ENCODE assay signal across 8 cellular contexts in genomic region chr19:6516659-6517291, GRCh38. TPM values are rescaled to one million over a fixed set of nuclear protein-coding genes. Genes with fewer than 3 reads are reported as not detected.
DNase-seq lines count a peak whose midpoint lies in the region; ATAC-seq, FAIRE-seq and TF ChIP-seq lines count a peak whose summit lies in the region.

No MANE protein-coding gene starts in this region.

- H3K4me1 ChIP-seq in CD8-positive, alpha-beta T cell (ENCODE audit: insufficient read depth, low read length) = peaks cover 26% of the 10 kb centered on the region
- H3K4me1 ChIP-seq in KMS-11 (ENCODE audit: low read depth, poor library complexity, severe bottlenecking) = peaks cover 25% of the 10 kb centered on the region
- no peaks in the 10 kb centered on the region for H3K4me1 ChIP-seq in SJCRH30
- peaks cover 0 to 5% of the 10 kb centered on the region in 2 donors for H3K4me1 ChIP-seq in neuronal stem cell (ENCODE audit: control insufficient read depth in 2 of 2, insufficient read depth in 1 of 2, low read depth in 1 of 2, low read length in 2 of 2)
- peaks cover 0 to 36% (median 17%) of the 10 kb centered on the region in 4 donors for H3K4me1 ChIP-seq in stomach

- no peaks in the 10 kb centered on the region for H4K20me1 ChIP-seq in KMS-11 (ENCODE audit: insufficient read depth)

- no peak overlapping the region for H2BK15ac ChIP-seq in neuronal stem cell (ENCODE audit: low read length)

- intact Hi-C loops in CD8-positive, alpha-beta T cell (cut with DNase I, micrococcal nuclease) = loop anchor here (1.0 to 5.0 kb wide), 10 partner anchors 14 to 347 kb away; partner anchors contain the start of gene TNFSF9 (in 1 of the 2)
- intact Hi-C loops in stomach (cut with DNase I; ENCODE audit: low total_unique reads) = loop anchor here (10.0 kb wide), 1 partner anchor 118 kb away; no protein-coding TSS in a partner anchor

- no peaks in the 10 kb centered on the region for H3K9me3 ChIP-seq in CD8-positive, alpha-beta T cell (ENCODE audit: low read length)
- H3K9me3 ChIP-seq in SJCRH30 (replicated peaks) = no peaks in the 10 kb centered on the region
- no peaks in the 10 kb centered on the region for H3K9me3 ChIP-seq in neuronal stem cell (replicated peaks in 1 of 2; ENCODE audit: control insufficient read depth in 2 of 2, insufficient read depth in 1 of 2, low read depth in 1 of 2, low read length in 2 of 2)
- H3K9me3 ChIP-seq in stomach = no peaks in the 10 kb centered on the region

- FAIRE-seq in frontal cortex (lab: Jason Lieb, UNC) = no peak

- peak; percentile 80 to 97 (median 92) for DNase-seq in CD8-positive, alpha-beta T cell
- DNase-seq in SJCRH30 (peak; percentile 33 to 44), frontal cortex (ENCODE audit: low spot score in 2 of 2) (peak; percentile 64 to 83), neuronal stem cell (ENCODE audit: low spot score) (peak; percentile 87), stomach (peak; percentile 92)
- peak; percentile 87 to 92 (median 90) for DNase-seq in activated naive CD4-positive, alpha-beta T cell (lab: John Stamatoyannopoulos, UW)

- CTCF ChIA-PET in CD8-positive, alpha-beta T cell (lab: Charles Lee) = interaction anchor here (0.6 to 2.9 kb wide), 21 partner anchors 8 to 351 kb away, joined by 3 to 17 read pairs (median 3); partner anchors contain the start of gene DENND1C

- H3K9ac ChIP-seq in KMS-11 = peak overlapping the region; percentile 60
- H3K9ac ChIP-seq in neuronal stem cell (ENCODE audit: low read depth, low read length, poor library complexity) = peak overlapping the region; percentile 88

- H2BK5ac ChIP-seq in neuronal stem cell (ENCODE audit: low read length) = peak overlapping the region; percentile 6

- H2AFZ ChIP-seq in KMS-11 (ENCODE audit: low read depth) (peak overlapping the region; percentile 84), neuronal stem cell (ENCODE audit: low read length) (peak overlapping the region; percentile 87)

- peak overlapping the region; percentile 58 for H3K23ac ChIP-seq in neuronal stem cell (ENCODE audit: low read depth, low read length, poor library complexity)

- no peaks in the 10 kb centered on the region for H3K79me2 ChIP-seq in KMS-11 (ENCODE audit: insufficient read depth, low read depth)

- peak overlapping the region; percentile 40 for H3K18ac ChIP-seq in neuronal stem cell (ENCODE audit: low read length)

- TF ChIP-seq EP300 in stomach (IDR thresholded peaks at IDR 0.05) = no peak

- H3K27ac ChIP-seq in CD8-positive, alpha-beta T cell (ENCODE audit: low read depth, low read length) = no peak overlapping the region
- H3K27ac ChIP-seq in KMS-11 (peak overlapping the region; percentile 49), SJCRH30 (no peak overlapping the region), neuronal stem cell (replicated peaks; ENCODE audit: low read length) (no peak overlapping the region), stomach (peak overlapping the region; percentile 25 to 77 (median 66))

- TF ChIP-seq CTCF in CD8-positive, alpha-beta T cell (IDR thresholded peaks at IDR 0.05) = peak; percentile 85
- TF ChIP-seq CTCF in KMS-11 (conservative IDR thresholded peaks at IDR 0.05; ENCODE audit: low read depth, low read length) (peak; percentile 91), stomach (IDR thresholded peaks at IDR 0.05) (peak in 5 of 7 experiments; percentile 89 to 98 (median 91))

- no peak for TF ChIP-seq POLR2A in stomach (IDR thresholded peaks at IDR 0.05)

- H2AK5ac ChIP-seq in neuronal stem cell (ENCODE audit: low read depth, low read length) = no peak overlapping the region

- no peaks in the 10 kb centered on the region for H3K36me3 Mint-ChIP-seq in CD8-positive, alpha-beta T cell

- no peak overlapping the region for H3K4ac ChIP-seq in neuronal stem cell (ENCODE audit: low read length)

- H3K9me3 Mint-ChIP-seq in CD8-positive, alpha-beta T cell = no peaks in the 10 kb centered on the region

- no peaks in the 10 kb centered on the region for H3K79me1 ChIP-seq in neuronal stem cell (ENCODE audit: low read depth, low read length)

- POLR2A ChIA-PET in CD8-positive, alpha-beta T cell (lab: Charles Lee) = interaction anchor here (0.6 to 1.3 kb wide), 3 partner anchors 56 to 347 kb away, joined by 3 to 7 read pairs (median 4); no protein-coding TSS in a partner anchor

- H3K4me2 ChIP-seq in KMS-11 (peak overlapping the region; percentile 59), neuronal stem cell (ENCODE audit: insufficient read depth, low read length, poor library complexity, severe bottlenecking) (peak overlapping the region; percentile 96)

- peaks cover 31% of the 10 kb centered on the region for H3K4me1 Mint-ChIP-seq in CD8-positive, alpha-beta T cell (ENCODE audit: low read depth)

- H3K27ac Mint-ChIP-seq in CD8-positive, alpha-beta T cell = peak overlapping the region; percentile 33

- ATAC-seq in CD8-positive, alpha-beta T cell = peak; percentile 85
- ATAC-seq in GM21390 (IDR thresholded peaks at IDR 0.05; ENCODE audit: unreplicated experiment) = peak; percentile 47

- WGBS in neuronal stem cell (ENCODE audit: extremely low coverage in 2 of 2, insufficient read length in 2 of 2, insufficient replicate concordance in 1 of 2), 2 donors = no CpG with 5 or more reads among the region's 38 CpGs
- whole genome bisulfite sequencing in stomach, 5 donors = 0 to 1% (median 1%) methylated on average over 25 to 38 of the region's 38 CpGs

- no peak overlapping the region for H4K91ac ChIP-seq in neuronal stem cell (ENCODE audit: low read depth, low read length, poor library complexity)

- no peak overlapping the region for H4K8ac ChIP-seq in neuronal stem cell (ENCODE audit: low read depth, low read length)

- peak overlapping the region; percentile 87 for H2BK12ac ChIP-seq in neuronal stem cell (ENCODE audit: low read length)

- peak overlapping the region; percentile 59 for H3K14ac ChIP-seq in neuronal stem cell (ENCODE audit: low read length)

- peak overlapping the region; percentile 90 for H3K4me3 Mint-ChIP-seq in CD8-positive, alpha-beta T cell

- H3K4me3 ChIP-seq in CD8-positive, alpha-beta T cell (ENCODE audit: low read depth, low read length) = peak overlapping the region; percentile 78
- H3K4me3 ChIP-seq in KMS-11 (IDR thresholded peaks at IDR 0.05; ENCODE audit: insufficient read depth, low read depth, low read length) (no peak overlapping the region), SJCRH30 (no peak overlapping the region), neuronal stem cell (ENCODE audit: low read length in 2 of 2) (peak overlapping the region; percentile 42 to 77), stomach (peak overlapping the region; percentile 60 to 65 (median 63))

- H3K27me3 ChIP-seq in CD8-positive, alpha-beta T cell (ENCODE audit: insufficient read depth, low read length) = no peaks in the 10 kb centered on the region
- H3K27me3 ChIP-seq in KMS-11 (ENCODE audit: insufficient read depth, low read depth) = no peaks in the 10 kb centered on the region
- no peaks in the 10 kb centered on the region for H3K27me3 ChIP-seq in SJCRH30
- H3K27me3 ChIP-seq in neuronal stem cell (ENCODE audit: control insufficient read depth in 3 of 3, insufficient read depth in 3 of 3, low read depth in 1 of 3, low read length in 3 of 3) = peaks cover 0 to 4% (median 0%) of the 10 kb centered on the region in 3 experiments
- H3K27me3 ChIP-seq in stomach = peaks cover 0 to under 1% (median 0%) of the 10 kb centered on the region in 3 donors

- no peaks in the 10 kb centered on the region for H3K27me3 Mint-ChIP-seq in CD8-positive, alpha-beta T cell (ENCODE audit: low read depth)

- H3K36me3 ChIP-seq in CD8-positive, alpha-beta T cell (ENCODE audit: insufficient read depth, low read length) = no peaks in the 10 kb centered on the region
- no peaks in the 10 kb centered on the region for H3K36me3 ChIP-seq in KMS-11 (ENCODE audit: insufficient read depth)
- H3K36me3 ChIP-seq in SJCRH30 = no peaks in the 10 kb centered on the region
- no peaks in the 10 kb centered on the region for H3K36me3 ChIP-seq in neuronal stem cell (replicated peaks in 1 of 2; ENCODE audit: control insufficient read depth in 2 of 2, insufficient read depth in 2 of 2, low read length in 2 of 2)
- H3K36me3 ChIP-seq in stomach = no peaks in the 10 kb centered on the region

- H2BK120ac ChIP-seq in neuronal stem cell (ENCODE audit: low read depth, low read length) = no peak overlapping the region

RNA-seq across cellular contexts. Expression of gene TNFSF9, which starts 14.1 kb away (rescaled TPM):
- 10 to 100 TPM; 18.3 to 19.8 TPM for total RNA-seq in CD8-positive, alpha-beta T cell
- not detected in 2 replicates for total RNA-seq in SJCRH30 (2014; rRNA removed; shearing (Covaris generic))
- total RNA-seq in frontal cortex (2.0 TPM), stomach (not detected)
- 1.5 TPM for polyA plus RNA-seq in neuronal stem cell (2013, experiment 1 of 2)
- 1.8 TPM for polyA plus RNA-seq in neuronal stem cell (2013, experiment 2 of 2)
- under 1 TPM in 1 of 3 donors, not detected in 2; 0.85 TPM for polyA plus RNA-seq in stomach

RNA-seq across cellular contexts. Expression of gene TUBB4A, which starts 14.7 kb away (rescaled TPM):
- 1 to 10 TPM; 1.4 to 1.6 TPM for total RNA-seq in CD8-positive, alpha-beta T cell
- total RNA-seq in SJCRH30 (2014; rRNA removed; shearing (Covaris generic)) = not detected in 2 replicates
- 106 TPM for total RNA-seq in frontal cortex
- polyA plus RNA-seq in neuronal stem cell (2013, experiment 1 of 2) = 30.8 TPM
- 30.4 TPM for polyA plus RNA-seq in neuronal stem cell (2013, experiment 2 of 2)
- 1 to 10 TPM in 2 of 5 donors, under 1 TPM in 1, not detected in 2; 0.89 to 3.9 (median 1.1) TPM for total RNA-seq in stomach
- under 1 TPM in 2 of 3 donors, not detected in 1; 0.76 to 0.85 TPM for polyA plus RNA-seq in stomach

RNA-seq across cellular contexts. Expression of gene DENND1C, which starts 35.2 kb away (rescaled TPM):
- 10 to 100 TPM; 94.0 to 95.9 TPM for total RNA-seq in CD8-positive, alpha-beta T cell
- not detected in 2 replicates for total RNA-seq in SJCRH30 (2014; rRNA removed; shearing (Covaris generic))
- total RNA-seq in frontal cortex = not detected
- polyA plus RNA-seq in neuronal stem cell (2013, experiment 1 of 2) = 0.61 TPM
- 0.60 TPM for polyA plus RNA-seq in neuronal stem cell (2013, experiment 2 of 2)
- 10 to 100 TPM in 1 of 5 donors, 1 to 10 TPM in 2, under 1 TPM in 2; 0.45 to 15.2 (median 1.1) TPM for total RNA-seq in stomach
- polyA plus RNA-seq in stomach = 1 to 10 TPM; 2.5 to 3.1 (median 2.9) TPM

RNA-seq across cellular contexts. Expression of gene CRB3, which starts 52.7 kb away (rescaled TPM):
- 1 to 10 TPM; 7.8 to 8.9 TPM for total RNA-seq in CD8-positive, alpha-beta T cell
- total RNA-seq in SJCRH30 (2014; rRNA removed; shearing (Covaris generic)) = not detected in 2 replicates
- total RNA-seq in frontal cortex (0.41 TPM), stomach (100 to 1,000 TPM in 1 of 5 donors, 10 to 100 TPM in 3, 1 to 10 TPM in 1; 7.6 to 203 (median 46.1) TPM)
- polyA plus RNA-seq in neuronal stem cell (2013, experiment 1 of 2) = 0.04 TPM
- polyA plus RNA-seq in neuronal stem cell (2013, experiment 2 of 2) = 0.10 TPM
- polyA plus RNA-seq in stomach = 10 to 100 TPM; 34.3 to 66.6 (median 51.9) TPM

RNA-seq across cellular contexts. Expression of gene SLC25A23, which starts 57.2 kb away (rescaled TPM):
- total RNA-seq in CD8-positive, alpha-beta T cell = 10 to 100 TPM; 10.5 to 10.9 TPM
- total RNA-seq in SJCRH30 (2014; rRNA removed; shearing (Covaris generic)) = 9.6 and 12.4 TPM in 2 replicates
- total RNA-seq in frontal cortex (14.7 TPM), stomach (100 to 1,000 TPM in 1 of 5 donors, 10 to 100 TPM in 4; 20.7 to 191 (median 60.1) TPM)
- polyA plus RNA-seq in neuronal stem cell (2013, experiment 1 of 2) = 52.7 TPM
- polyA plus RNA-seq in neuronal stem cell (2013, experiment 2 of 2) = 51.9 TPM
- polyA plus RNA-seq in stomach = 10 to 100 TPM; 30.8 to 42.5 (median 34.2) TPM

Comparison
In these comparisons a context has a peak if more than half of its experiments do, and no peak if none do; other contexts are left out.
1. DNase-seq: peak in every context shown above with its lines; median percentile 92 in CD8-positive, alpha-beta T cell; 92 in stomach; 90 in activated naive CD4-positive, alpha-beta T cell; 87 in neuronal stem cell; 74 in frontal cortex; 38 in SJCRH30.
2. H3K27ac ChIP-seq: peak in KMS-11 (single experiment) and stomach (5 of 5); none in CD8-positive, alpha-beta T cell (single experiment), SJCRH30 (single experiment) and neuronal stem cell (single experiment).
3. H3K4me3 ChIP-seq: peak in CD8-positive, alpha-beta T cell (single experiment), neuronal stem cell (2 of 2) and stomach (4 of 4); none in KMS-11 (single experiment) and SJCRH30 (single experiment).
4. RNA of gene TUBB4A, which starts 14.7 kb away (total RNA-seq): 106 TPM in frontal cortex (single experiment); 1.4 to 1.6 TPM in CD8-positive, alpha-beta T cell, 0.89 to 3.9 TPM in stomach and not detected in SJCRH30; every median in the first group is over 10 times any median in the second.
5. RNA of gene DENND1C, which starts 35.2 kb away (total RNA-seq): 94.0 to 95.9 TPM in CD8-positive, alpha-beta T cell; 0.45 to 15.2 TPM in stomach, not detected in SJCRH30 and not detected in frontal cortex (single experiment); every median in the first group is over 4 times any median in the second.
6. Peak in every context shown above with its lines, with median percentiles within 50 percentile points of each other: CTCF ChIP-seq.